ENCODE assay signal across 21 cellular contexts in the genomic region with DNA sequence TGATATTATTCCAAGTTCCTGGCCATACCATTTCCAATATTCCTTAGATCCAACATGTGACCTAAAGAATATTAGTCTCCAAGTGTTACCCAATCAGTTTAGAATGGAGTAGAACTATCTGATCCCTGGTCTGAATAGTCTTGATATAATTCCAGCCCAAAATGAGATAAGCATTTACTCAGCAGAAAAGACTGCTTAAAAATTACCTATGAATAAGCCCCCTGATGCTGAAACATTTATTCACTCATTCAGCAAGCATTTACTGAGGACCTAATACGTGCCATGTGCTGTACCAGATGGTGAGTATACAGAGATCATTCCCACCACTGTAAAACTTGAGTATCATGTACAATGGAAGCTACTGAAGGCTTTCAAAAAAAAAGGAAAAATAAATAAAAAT.
"Had no signal": no experiment of that assay in that cellular context is flagged by ENCODE, and none has a peak within 500 bp of the region (broad histone marks: within the 10 kb centered on the region; RNA-seq: fewer than 3 reads in every experiment).

No MANE protein-coding gene starts in this region.

- DNase-seq: Kasumi-1, MM.1S, NCI-H1092 treated with DMSO at 0.1 percent for 48 hours, NCI-H1436, NCI-H187, NCI-H2029, NCI-H2081 treated with DMSO at 0.1 percent for 48 hours, NCI-H2171, NCI-H226, NCI-H446, NCI-H510A, NCI-H524 treated with DMSO at 0.1 percent for 48 hours, NCI-H69, NCI-H774, PC-3, SHP77, SK-N-SH, SW 1271 had no signal

- H3K4me3 ChIP-seq: K562 had no signal

- H3K27ac Mint-ChIP-seq: IgD-negative memory B cell had no signal

- H3K4me3 Mint-ChIP-seq: IgD-negative memory B cell had no signal

- ATAC-seq: K562, Panc1, PC-3 had no signal
